Comparison of ENCODE assay signal across 2 cellular contexts in genomic region chr17:57887161-57887560, GRCh38.
TF ChIP-seq lines count a peak whose summit lies in the region.

No MANE protein-coding gene starts in this region.

TF ChIP-seq in A549, 52 proteins besides CTCF, POLR2A, EP300 and RAD21:
- no peak for TF ChIP-seq HDAC2 (IDR thresholded peaks at IDR 0.05)

TF ChIP-seq in H1, 55 proteins besides CTCF, POLR2A, EP300 and RAD21:
- TF ChIP-seq SP2 (IDR thresholded peaks at IDR 0.05; ENCODE audit: low read length) (no peak), ASH2L (IDR thresholded peaks at IDR 0.05; ENCODE audit: low read length) (no peak), POU5F1 (IDR thresholded peaks at IDR 0.05; ENCODE audit: low read depth, low read length) (no peak), KDM1A (IDR thresholded peaks at IDR 0.05; ENCODE audit: borderline replicate concordance, low read length) (no peak), SAP30 (IDR thresholded peaks at IDR 0.05; ENCODE audit: insufficient read depth, insufficient replicate concordance, low read length) (no peak), TAF1 (IDR thresholded peaks at IDR 0.05; ENCODE audit: low read depth, low read length) (no peak), TBP (IDR thresholded peaks at IDR 0.05; ENCODE audit: low read depth, low read length) (no peak), ZNF274 (IDR thresholded peaks at IDR 0.05; ENCODE audit: borderline replicate concordance, extremely low read depth, low read length) (no peak), FOSL1 (IDR thresholded peaks at IDR 0.05; ENCODE audit: insufficient read depth, low read depth, low read length) (no peak), RXRA (IDR thresholded peaks at IDR 0.05; ENCODE audit: insufficient read depth, low read depth, low read length) (no peak), CEBPB (IDR thresholded peaks at IDR 0.05; ENCODE audit: low read depth, low read length) (no peak), NANOG (IDR thresholded peaks at IDR 0.05; ENCODE audit: insufficient read depth, low read depth, low read length, poor library complexity, severe bottlenecking) (no peak), E2F6 (IDR thresholded peaks at IDR 0.05) (no peak), EGR1 (IDR thresholded peaks at IDR 0.05; ENCODE audit: borderline replicate concordance, low read depth, low read length) (no peak), SIX5 (IDR thresholded peaks at IDR 0.05; ENCODE audit: low read depth, low read length) (no peak), SIRT6 (IDR thresholded peaks at IDR 0.05; ENCODE audit: low read length) (no peak), ATF2 (IDR thresholded peaks at IDR 0.05; ENCODE audit: low read length) (no peak), TAF7 (optimal IDR thresholded peaks at IDR 0.05; ENCODE audit: borderline replicate concordance, low read depth, low read length) (no peak)
TF ChIP-seq in H1: peak in this region for 0.
